20 cellular contexts compared by ENCODE assay signal in genomic region chr20:53258741-53259140, GRCh38.
DNase-seq lines count a peak whose midpoint lies in the region; ATAC-seq lines count a peak whose summit lies in the region.
"Had no signal": no experiment of that assay in that cellular context is flagged by ENCODE, and none has a peak within 500 bp of the region (broad histone marks: within the 10 kb centered on the region; RNA-seq: fewer than 3 reads in every experiment).

No MANE protein-coding gene starts in this region.

- no peak overlapping the region for H3K4ac ChIP-seq in trophoblast cell (ENCODE audit: low read depth, low read length)

- no peak overlapping the region for H4K8ac ChIP-seq in trophoblast cell (ENCODE audit: low read depth, low read length)

- no peak overlapping the region for H2BK5ac ChIP-seq in trophoblast cell (ENCODE audit: low read depth, low read length, poor library complexity)

- no peak overlapping the region for H2BK120ac ChIP-seq in trophoblast cell (ENCODE audit: insufficient read depth, low read length, poor library complexity)

- H3K18ac ChIP-seq in trophoblast cell (ENCODE audit: low read length): no peak overlapping the region

- no peak overlapping the region for H3K23ac ChIP-seq in trophoblast cell (ENCODE audit: low read length)

- H3K79me1 ChIP-seq in trophoblast cell (ENCODE audit: low read length): no peaks in the 10 kb centered on the region

- no peak overlapping the region for H4K12ac ChIP-seq in trophoblast cell (ENCODE audit: low read depth, low read length)

- H3K9me3 ChIP-seq in trophoblast cell (ENCODE audit: insufficient read depth, low read depth, low read length): no peaks in the 10 kb centered on the region
- H3K9me3 ChIP-seq: SJCRH30 had no signal

- no peak overlapping the region for H2BK12ac ChIP-seq in trophoblast cell (ENCODE audit: low read length)

- peak; percentile 13 for DNase-seq in SIG-M5 treated with dmso at 0.1 percent for 504 hours (lab: John Stamatoyannopoulos, UW; ENCODE audit: unreplicated experiment)
- DNase-seq in SIG-M5 (lab: John Stamatoyannopoulos, UW): no peak
- DNase-seq in ELF-1 (ENCODE audit: low read depth, low spot score): peak; percentile 49
- DNase-seq in NCI-H510A (lab: John Stamatoyannopoulos, UW): peak; percentile 1
- DNase-seq in trophoblast cell: peak; percentile 91 to 97
- DNase-seq in HT-29 (ENCODE audit: low spot score): no peak
- no peak for DNase-seq in ACHN
- DNase-seq: AML-193; CD4-positive, alpha-beta T cell; GDM1; HCEC 1CT; Karpas-422; NCI-H2029; NCI-H2171; NCI-H526; SJCRH30; T-helper 17 cell had no signal

- H3K27ac ChIP-seq in trophoblast cell (ENCODE audit: low read depth, low read length): no peak overlapping the region
- H3K27ac ChIP-seq: BLaER1 treated with 17β-estradiol and CSF1 and Interleukin-3, amounts not matched to agents 10 nM and 100 nM; SJCRH30 had no signal

- H3K79me2 ChIP-seq in trophoblast cell (ENCODE audit: control insufficient read depth, insufficient read depth, low read length, poor library complexity): no peaks in the 10 kb centered on the region

- H3K9ac ChIP-seq in trophoblast cell (ENCODE audit: low read length): no peak overlapping the region
- H3K9ac ChIP-seq: BLaER1 treated with 17β-estradiol and CSF1 and Interleukin-3, amounts not matched to agents 10 nM and 100 nM had no signal

- H3K36me3 ChIP-seq in trophoblast cell (ENCODE audit: control insufficient read depth in 1 of 2, insufficient read depth in 2 of 2, low read length in 2 of 2): no peaks in the 10 kb centered on the region
- H3K36me3 ChIP-seq: BLaER1 treated with 17β-estradiol and CSF1 and Interleukin-3, amounts not matched to agents 10 nM and 100 nM; SJCRH30 had no signal

- H3K4me1 ChIP-seq in trophoblast cell (ENCODE audit: control insufficient read depth in 1 of 2, insufficient read depth in 2 of 2, low read length in 2 of 2): no peaks in the 10 kb centered on the region
- H3K4me1 ChIP-seq: BLaER1 treated with 17β-estradiol and CSF1 and Interleukin-3, amounts not matched to agents 10 nM and 100 nM; SJCRH30 had no signal

- H4K91ac ChIP-seq in trophoblast cell (ENCODE audit: low read depth, low read length): no peak overlapping the region

- H3K4me2 ChIP-seq in trophoblast cell (ENCODE audit: low read length): no peak overlapping the region
- H3K4me2 ChIP-seq: BLaER1 treated with 17β-estradiol and CSF1 and Interleukin-3, amounts not matched to agents 10 nM and 100 nM had no signal

- in situ Hi-C loops in ACHN (cut with HindIII; ENCODE audit: low pct_ligation_motif_present, low pct_unique_long_range_greater_than_20kb, low sequenced_read_pairs): no loop called here

- no peak for ATAC-seq in GM21825 (IDR thresholded peaks at IDR 0.05; ENCODE audit: unreplicated experiment)
- ATAC-seq: SK-N-SH treated with all-trans-retinoic acid at 6 μM for 48 hours, T-helper 17 cell had no signal

- no peak overlapping the region for H2AFZ ChIP-seq in trophoblast cell (ENCODE audit: insufficient read depth, low read length, poor library complexity)

- no peak overlapping the region for H2AK5ac ChIP-seq in trophoblast cell (ENCODE audit: low read length)

- no peak overlapping the region for H3K4me3 ChIP-seq in trophoblast cell (ENCODE audit: low read depth, low read length)
- H3K4me3 ChIP-seq: BLaER1 treated with 17β-estradiol and CSF1 and Interleukin-3, amounts not matched to agents 10 nM and 100 nM; SJCRH30 had no signal

- H3K27me3 ChIP-seq in trophoblast cell (ENCODE audit: insufficient read depth, low read length): no peaks in the 10 kb centered on the region
- H3K27me3 ChIP-seq: BLaER1 treated with 17β-estradiol and CSF1 and Interleukin-3, amounts not matched to agents 10 nM and 100 nM had no signal

- WGBS in trophoblast cell (ENCODE audit: extremely low coverage, insufficient coverage, insufficient read length): no CpG with 5 or more reads among the region's 6 CpGs

- no peak overlapping the region for H3K14ac ChIP-seq in trophoblast cell (ENCODE audit: low read length)

Comparison
In these comparisons a context has a peak if more than half of its experiments do, and no peak if none do; other contexts are left out.
1. DNase-seq: peak in SIG-M5 treated with dmso at 0.1 percent for 504 hours (single experiment), ELF-1 (single experiment), NCI-H510A (single experiment) and trophoblast cell (2 of 2); none in SIG-M5 (single experiment), HT-29 (single experiment) and ACHN (single experiment).